14 cellular contexts compared by ENCODE assay signal in the genomic region with DNA sequence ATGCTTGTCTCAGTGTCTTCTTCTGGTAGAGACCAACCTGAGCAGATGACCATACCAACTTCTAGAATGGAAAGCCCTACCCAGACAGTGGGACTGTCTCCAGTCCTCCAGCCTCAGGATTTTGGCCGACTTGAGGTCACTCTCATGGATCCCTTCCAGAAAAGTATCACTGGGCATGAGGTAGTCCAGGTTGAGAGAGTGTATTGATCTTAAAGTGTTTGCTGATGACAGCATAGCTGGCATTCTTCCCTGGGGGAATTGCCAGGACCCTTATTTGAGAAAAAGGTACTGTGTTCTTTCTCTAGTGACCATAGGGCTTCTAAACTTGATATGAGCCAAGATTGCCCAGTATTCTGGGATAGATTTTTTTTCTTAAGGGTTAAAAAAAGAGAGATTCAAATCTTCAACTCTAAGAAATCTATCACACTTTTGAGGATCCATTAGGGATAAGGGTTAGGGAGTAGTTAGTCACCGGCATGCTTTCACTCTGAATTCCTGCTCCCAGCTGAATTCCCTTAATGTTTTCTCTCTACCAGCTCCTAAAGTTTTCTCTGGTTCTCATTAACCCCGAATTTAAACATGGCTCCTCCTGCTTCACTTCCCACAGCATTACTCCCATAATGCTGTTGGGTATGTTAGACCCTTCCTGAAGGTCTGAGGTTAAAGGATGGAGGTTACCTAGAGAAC.
DNase-seq lines count a peak whose midpoint lies in the region; ATAC-seq and TF ChIP-seq lines count a peak whose summit lies in the region.
"Had no signal": no experiment of that assay in that cellular context is flagged by ENCODE, and none has a peak within 500 bp of the region (broad histone marks: within the 10 kb centered on the region; RNA-seq: fewer than 3 reads in every experiment).

No MANE protein-coding gene starts in this region.

- no peak for ATAC-seq in left colon

- DNase-seq in EH (ENCODE audit: low read depth) (peak; percentile 22), fibroblast of peridontal ligament (ENCODE audit: extremely low read depth) (peak; percentile 20), left colon (no peak), SHP77 treated with DMSO at 0.1 percent for 48 hours (lab: John Stamatoyannopoulos, UW) (no peak), hepatic stellate cell (ENCODE audit: low spot score) (no peak), NCI-H524 treated with DMSO at 0.1 percent for 48 hours (lab: John Stamatoyannopoulos, UW) (no peak)
- DNase-seq: AML-193; Caco-2; CD8-positive, alpha-beta memory T cell; DMS53; GOT3; H9 had no signal

- peak overlapping the region in 1 of 2 donors; percentile 1 for H3K9ac ChIP-seq in liver (ENCODE audit: low read depth in 1 of 2, low read length in 2 of 2)
- H3K9ac ChIP-seq: BLaER1 had no signal

- H3K36me3 ChIP-seq in liver (ENCODE audit: control insufficient read depth in 4 of 4, insufficient read depth in 3 of 4, low read depth in 1 of 4, low read length in 3 of 4) = no peaks in the 10 kb centered on the region
- H3K36me3 ChIP-seq: BLaER1 had no signal

- no peak overlapping the region for H3K4me3 ChIP-seq in liver (ENCODE audit: low read depth in 1 of 3, low read length in 3 of 3)
- H3K4me3 ChIP-seq: BLaER1 had no signal

- 53% methylated on average over 3 of the region's 3 CpGs for WGBS in liver

- peak in 1 of 2 donors; percentile 52 for TF ChIP-seq RAD21 in liver (IDR thresholded peaks at IDR 0.05)

- peaks cover 3 to 32% (median 10%) of the 10 kb centered on the region in 4 donors for H3K4me1 ChIP-seq in liver (ENCODE audit: control insufficient read depth in 4 of 4, insufficient read depth in 4 of 4, low read length in 3 of 4)
- H3K4me1 ChIP-seq: BLaER1 had no signal

- no peak for TF ChIP-seq CTCF in liver (IDR thresholded peaks at IDR 0.05; ENCODE audit: low read depth, low read length, missing input control)

- H3K27me3 ChIP-seq in liver (ENCODE audit: control insufficient read depth in 4 of 4, insufficient read depth in 4 of 4, low read length in 3 of 4) = no peaks in the 10 kb centered on the region
- H3K27me3 ChIP-seq: BLaER1 had no signal

- H3K27ac ChIP-seq in liver (ENCODE audit: low read depth in 1 of 2, low read length in 2 of 2) = peak overlapping the region in 1 of 2 donors; percentile 17
- H3K27ac ChIP-seq: BLaER1 had no signal

- no peaks in the 10 kb centered on the region for H3K9me3 ChIP-seq in liver (ENCODE audit: control insufficient read depth in 4 of 4, low read length in 3 of 4)
- H3K9me3 ChIP-seq: BLaER1 had no signal

- intact Hi-C loops in left colon (cut with DNase I, micrococcal nuclease) = no loop called here

TF ChIP-seq in liver, 16 proteins besides CTCF, POLR2A, EP300 and RAD21:
- no peak for TF ChIP-seq FOXA1 (IDR thresholded peaks at IDR 0.05)
- peak; percentile 49 to 68 for TF ChIP-seq RXRA (IDR thresholded peaks at IDR 0.05)
- TF ChIP-seq NR2F2 (IDR thresholded peaks at IDR 0.05) = no peak
- TF ChIP-seq TAF1 (conservative IDR thresholded peaks at IDR 0.05) = no peak
- TF ChIP-seq SP1 (IDR thresholded peaks at IDR 0.05) = no peak
- TF ChIP-seq EGR1 (IDR thresholded peaks at IDR 0.05; ENCODE audit: low read depth in 2 of 2) = no peak
- no peak for TF ChIP-seq FOXA2 (IDR thresholded peaks at IDR 0.05)
- TF ChIP-seq, protein P1, sequence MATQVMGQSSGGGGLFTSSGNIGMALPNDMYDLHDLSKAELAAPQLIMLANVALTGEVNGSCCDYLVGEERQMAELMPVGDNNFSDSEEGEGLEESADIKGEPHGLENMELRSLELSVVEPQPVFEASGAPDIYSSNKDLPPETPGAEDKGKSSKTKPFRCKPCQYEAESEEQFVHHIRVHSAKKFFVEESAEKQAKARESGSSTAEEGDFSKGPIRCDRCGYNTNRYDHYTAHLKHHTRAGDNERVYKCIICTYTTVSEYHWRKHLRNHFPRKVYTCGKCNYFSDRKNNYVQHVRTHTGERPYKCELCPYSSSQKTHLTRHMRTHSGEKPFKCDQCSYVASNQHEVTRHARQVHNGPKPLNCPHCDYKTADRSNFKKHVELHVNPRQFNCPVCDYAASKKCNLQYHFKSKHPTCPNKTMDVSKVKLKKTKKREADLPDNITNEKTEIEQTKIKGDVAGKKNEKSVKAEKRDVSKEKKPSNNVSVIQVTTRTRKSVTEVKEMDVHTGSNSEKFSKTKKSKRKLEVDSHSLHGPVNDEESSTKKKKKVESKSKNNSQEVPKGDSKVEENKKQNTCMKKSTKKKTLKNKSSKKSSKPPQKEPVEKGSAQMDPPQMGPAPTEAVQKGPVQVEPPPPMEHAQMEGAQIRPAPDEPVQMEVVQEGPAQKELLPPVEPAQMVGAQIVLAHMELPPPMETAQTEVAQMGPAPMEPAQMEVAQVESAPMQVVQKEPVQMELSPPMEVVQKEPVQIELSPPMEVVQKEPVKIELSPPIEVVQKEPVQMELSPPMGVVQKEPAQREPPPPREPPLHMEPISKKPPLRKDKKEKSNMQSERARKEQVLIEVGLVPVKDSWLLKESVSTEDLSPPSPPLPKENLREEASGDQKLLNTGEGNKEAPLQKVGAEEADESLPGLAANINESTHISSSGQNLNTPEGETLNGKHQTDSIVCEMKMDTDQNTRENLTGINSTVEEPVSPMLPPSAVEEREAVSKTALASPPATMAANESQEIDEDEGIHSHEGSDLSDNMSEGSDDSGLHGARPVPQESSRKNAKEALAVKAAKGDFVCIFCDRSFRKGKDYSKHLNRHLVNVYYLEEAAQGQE (IDR thresholded peaks at IDR 0.05) = no peak
- no peak for TF ChIP-seq HNF4G (IDR thresholded peaks at IDR 0.05)
- TF ChIP-seq, protein P2, sequence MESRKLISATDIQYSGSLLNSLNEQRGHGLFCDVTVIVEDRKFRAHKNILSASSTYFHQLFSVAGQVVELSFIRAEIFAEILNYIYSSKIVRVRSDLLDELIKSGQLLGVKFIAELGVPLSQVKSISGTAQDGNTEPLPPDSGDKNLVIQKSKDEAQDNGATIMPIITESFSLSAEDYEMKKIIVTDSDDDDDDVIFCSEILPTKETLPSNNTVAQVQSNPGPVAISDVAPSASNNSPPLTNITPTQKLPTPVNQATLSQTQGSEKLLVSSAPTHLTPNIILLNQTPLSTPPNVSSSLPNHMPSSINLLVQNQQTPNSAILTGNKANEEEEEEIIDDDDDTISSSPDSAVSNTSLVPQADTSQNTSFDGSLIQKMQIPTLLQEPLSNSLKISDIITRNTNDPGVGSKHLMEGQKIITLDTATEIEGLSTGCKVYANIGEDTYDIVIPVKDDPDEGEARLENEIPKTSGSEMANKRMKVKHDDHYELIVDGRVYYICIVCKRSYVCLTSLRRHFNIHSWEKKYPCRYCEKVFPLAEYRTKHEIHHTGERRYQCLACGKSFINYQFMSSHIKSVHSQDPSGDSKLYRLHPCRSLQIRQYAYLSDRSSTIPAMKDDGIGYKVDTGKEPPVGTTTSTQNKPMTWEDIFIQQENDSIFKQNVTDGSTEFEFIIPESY (IDR thresholded peaks at IDR 0.05) = no peak
- TF ChIP-seq, protein P3, sequence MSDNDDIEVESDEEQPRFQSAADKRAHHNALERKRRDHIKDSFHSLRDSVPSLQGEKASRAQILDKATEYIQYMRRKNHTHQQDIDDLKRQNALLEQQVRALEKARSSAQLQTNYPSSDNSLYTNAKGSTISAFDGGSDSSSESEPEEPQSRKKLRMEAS (IDR thresholded peaks at IDR 0.05) = no peak
- peak; percentile 74 to 78 for TF ChIP-seq JUND (IDR thresholded peaks at IDR 0.05)
- TF ChIP-seq HNF4A (conservative IDR thresholded peaks at IDR 0.05) = peak; percentile 40 to 48
- no peak for TF ChIP-seq GABPA (IDR thresholded peaks at IDR 0.05 in 1 of 2, conservative IDR thresholded peaks at IDR 0.05 in 1 of 2)
- peak; percentile 24 for TF ChIP-seq YY1 (IDR thresholded peaks at IDR 0.05)
- TF ChIP-seq, protein P4, sequence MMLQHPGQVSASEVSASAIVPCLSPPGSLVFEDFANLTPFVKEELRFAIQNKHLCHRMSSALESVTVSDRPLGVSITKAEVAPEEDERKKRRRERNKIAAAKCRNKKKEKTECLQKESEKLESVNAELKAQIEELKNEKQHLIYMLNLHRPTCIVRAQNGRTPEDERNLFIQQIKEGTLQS (IDR thresholded peaks at IDR 0.05) = peak; percentile 33

Comparison
In these comparisons a context has a peak if more than half of its experiments do, and no peak if none do; other contexts are left out.
1. DNase-seq: peak in EH (single experiment) and fibroblast of peridontal ligament (single experiment); none in left colon (0 of 2), SHP77 treated with DMSO at 0.1 percent for 48 hours (single experiment), hepatic stellate cell (single experiment) and NCI-H524 treated with DMSO at 0.1 percent for 48 hours (single experiment).